Comparison of ENCODE assay signal across 21 cellular contexts in genomic region chr16:17162560-17162959, GRCh38.
"Had no signal": no experiment of that assay in that cellular context is flagged by ENCODE, and none has a peak within 500 bp of the region (broad histone marks: within the 10 kb centered on the region; RNA-seq: fewer than 3 reads in every experiment).

No MANE protein-coding gene starts in this region.

- H3K4me1 ChIP-seq: left ventricle myocardium inferior, psoas muscle had no signal

- H3K9me3 ChIP-seq: left ventricle myocardium inferior, ovary, psoas muscle, stomach had no signal

- H3K27me3 ChIP-seq: ovary, stomach had no signal

- H3K9me3 Mint-ChIP-seq: activated B cell treated with CpG ODN at 0.5 μM for 24 hours; activated CD4-positive, alpha-beta memory T cell treated with anti-CD3 and anti-CD28 coated beads for 36 hours; activated naive CD8-positive, alpha-beta T cell treated with anti-CD3 and anti-CD28 coated beads for 36 hours; effector memory CD8-positive, alpha-beta T cell; nephron progenitor cell; stimulated activated effector memory CD8-positive, alpha-beta T cell treated with anti-CD3 and anti-CD28 coated beads, Interleukin-12 subunit alpha, Interleukin-12 subunit beta, amount 100 ng/mL, for 72 hours had no signal

- H3K27ac Mint-ChIP-seq: activated B cell treated with CpG ODN at 0.5 μM for 24 hours; activated CD4-positive, alpha-beta memory T cell treated with anti-CD3 and anti-CD28 coated beads for 36 hours; activated naive CD8-positive, alpha-beta T cell treated with anti-CD3 and anti-CD28 coated beads for 36 hours; nephron progenitor cell; stimulated activated effector memory CD8-positive, alpha-beta T cell treated with anti-CD3 and anti-CD28 coated beads, Interleukin-12 subunit alpha, Interleukin-12 subunit beta, amount 100 ng/mL, for 72 hours; T-helper 17 cell had no signal

- H3K4me3 ChIP-seq: left ventricle myocardium inferior, ovary, psoas muscle, stomach had no signal

- H3K4me1 Mint-ChIP-seq: activated naive CD8-positive, alpha-beta T cell treated with anti-CD3 and anti-CD28 coated beads for 36 hours had no signal

- H3K36me3 ChIP-seq: left ventricle myocardium inferior, ovary had no signal

- ATAC-seq: effector memory CD8-positive, alpha-beta T cell; psoas muscle; right cardiac atrium; stimulated activated effector memory CD8-positive, alpha-beta T cell treated with anti-CD3 and anti-CD28 coated beads, Interleukin-12 subunit alpha, Interleukin-12 subunit beta, amount 100 ng/mL, for 72 hours; T-helper 17 cell had no signal

- H3K4me3 Mint-ChIP-seq: activated B cell treated with CpG ODN at 0.5 μM for 24 hours; activated CD4-positive, alpha-beta memory T cell treated with anti-CD3 and anti-CD28 coated beads for 36 hours; activated naive CD8-positive, alpha-beta T cell treated with anti-CD3 and anti-CD28 coated beads for 36 hours; effector memory CD8-positive, alpha-beta T cell; nephron progenitor cell; stimulated activated effector memory CD8-positive, alpha-beta T cell treated with anti-CD3 and anti-CD28 coated beads, Interleukin-12 subunit alpha, Interleukin-12 subunit beta, amount 100 ng/mL, for 72 hours; T-helper 17 cell had no signal

- H3K27ac ChIP-seq: left ventricle myocardium inferior, ovary, psoas muscle, stomach had no signal

- DNase-seq: activated B cell treated with CpG ODN at 0.5 μM for 24 hours; activated CD4-positive, alpha-beta memory T cell treated with anti-CD3 and anti-CD28 coated beads for 36 hours; activated CD4-positive, alpha-beta T cell treated with anti-CD3 and anti-CD28 coated beads for 4 hours; activated naive CD4-positive, alpha-beta T cell; activated naive CD8-positive, alpha-beta T cell treated with anti-CD3 and anti-CD28 coated beads for 36 hours; activated T-cell treated with anti-CD3 and anti-CD28 coated beads for 4 hours; amygdala; effector memory CD8-positive, alpha-beta T cell; foreskin melanocyte; head of caudate nucleus; kidney glomerular epithelial cell; left ventricle myocardium inferior; nephron progenitor cell; ovary; psoas muscle; right cardiac atrium; stimulated activated CD4-positive, alpha-beta T cell treated with anti-CD3 and anti-CD28 coated beads, Interleukin-15, amount 100 ng/mL, for 24 hours; stimulated activated CD4-positive, alpha-beta T cell treated with anti-CD3 and anti-CD28 coated beads, Interleukin-2, amount 100 ng/mL, for 48 hours; stomach; T-helper 17 cell had no signal

- H3K27me3 Mint-ChIP-seq: activated B cell treated with CpG ODN at 0.5 μM for 24 hours; activated CD4-positive, alpha-beta memory T cell treated with anti-CD3 and anti-CD28 coated beads for 36 hours; activated naive CD8-positive, alpha-beta T cell treated with anti-CD3 and anti-CD28 coated beads for 36 hours; effector memory CD8-positive, alpha-beta T cell; T-helper 17 cell had no signal
